In genomic region chr11:1575756-1576155, GRCh38 we compare ENCODE assay signal across 12 cellular contexts. TPM values are rescaled to one million over a fixed set of nuclear protein-coding genes. Genes with fewer than 3 reads are reported as not detected.
"Had no signal": no experiment of that assay in that cellular context is flagged by ENCODE, and none has a peak within 500 bp of the region (broad histone marks: within the 10 kb centered on the region; RNA-seq: fewer than 3 reads in every experiment).

No MANE protein-coding gene starts in this region.

RNA-seq across cellular contexts. Expression of gene DUSP8, which starts 3.7 kb away (rescaled TPM):
- total RNA-seq: LHCN-M2 had no signal

RNA-seq across cellular contexts. Expression of gene KRTAP5-1, which starts 9.3 kb away (rescaled TPM):
- total RNA-seq: activated CD8-positive, alpha-beta T cell treated with anti-CD3 and anti-CD28 coated beads for 36 hours; activated naive CD8-positive, alpha-beta T cell treated with anti-CD3 and anti-CD28 coated beads for 36 hours; activated T-helper 1 cell treated with anti-CD3 and anti-CD28 coated beads, Interleukin-12 subunit alpha, Interleukin-12 subunit beta, Interleukin-2, Interleukin-4 antibody, amounts not matched to agents 30 ng/mL and 10 ng/mL and 1 ng/mL, durations not matched to agents 14 hours and 24 hours and 36 hours; IMR-90; LHCN-M2; M059J; Peyer's patch; Right ventricle myocardium superior; SJCRH30; T-helper 1 cell treated with Interleukin-12 subunit alpha and Interleukin-12 subunit beta and Interleukin-4 antibody, amounts not matched to agents 30 ng/mL and 1 ng/mL, for 36 hours had no signal
- polyA plus RNA-seq: adipose tissue, IMR-90, SK-N-SH had no signal

RNA-seq across cellular contexts. Expression of gene KRTAP5-2, which starts 22.3 kb away (rescaled TPM):
- total RNA-seq: activated CD8-positive, alpha-beta T cell treated with anti-CD3 and anti-CD28 coated beads for 36 hours; activated naive CD8-positive, alpha-beta T cell treated with anti-CD3 and anti-CD28 coated beads for 36 hours; activated T-helper 1 cell treated with anti-CD3 and anti-CD28 coated beads, Interleukin-12 subunit alpha, Interleukin-12 subunit beta, Interleukin-2, Interleukin-4 antibody, amounts not matched to agents 30 ng/mL and 10 ng/mL and 1 ng/mL, durations not matched to agents 14 hours and 24 hours and 36 hours; IMR-90; LHCN-M2; M059J; Peyer's patch; Right ventricle myocardium superior; SJCRH30; T-helper 1 cell treated with Interleukin-12 subunit alpha and Interleukin-12 subunit beta and Interleukin-4 antibody, amounts not matched to agents 30 ng/mL and 1 ng/mL, for 36 hours had no signal
- polyA plus RNA-seq: IMR-90, SK-N-SH had no signal

RNA-seq across cellular contexts. Expression of gene KRTAP5-3, which starts 32.5 kb away (rescaled TPM):
- total RNA-seq: activated CD8-positive, alpha-beta T cell treated with anti-CD3 and anti-CD28 coated beads for 36 hours; activated naive CD8-positive, alpha-beta T cell treated with anti-CD3 and anti-CD28 coated beads for 36 hours; activated T-helper 1 cell treated with anti-CD3 and anti-CD28 coated beads, Interleukin-12 subunit alpha, Interleukin-12 subunit beta, Interleukin-2, Interleukin-4 antibody, amounts not matched to agents 30 ng/mL and 10 ng/mL and 1 ng/mL, durations not matched to agents 14 hours and 24 hours and 36 hours; IMR-90; LHCN-M2; M059J; Peyer's patch; Right ventricle myocardium superior; SJCRH30; T-helper 1 cell treated with Interleukin-12 subunit alpha and Interleukin-12 subunit beta and Interleukin-4 antibody, amounts not matched to agents 30 ng/mL and 1 ng/mL, for 36 hours had no signal
- polyA plus RNA-seq: adipose tissue, IMR-90, SK-N-SH had no signal

RNA-seq across cellular contexts. Expression of gene KRTAP5-4, which starts 46.2 kb away (rescaled TPM):
- total RNA-seq: activated CD8-positive, alpha-beta T cell treated with anti-CD3 and anti-CD28 coated beads for 36 hours; activated naive CD8-positive, alpha-beta T cell treated with anti-CD3 and anti-CD28 coated beads for 36 hours; activated T-helper 1 cell treated with anti-CD3 and anti-CD28 coated beads, Interleukin-12 subunit alpha, Interleukin-12 subunit beta, Interleukin-2, Interleukin-4 antibody, amounts not matched to agents 30 ng/mL and 10 ng/mL and 1 ng/mL, durations not matched to agents 14 hours and 24 hours and 36 hours; IMR-90; LHCN-M2; M059J; Peyer's patch; Right ventricle myocardium superior; SJCRH30; T-helper 1 cell treated with Interleukin-12 subunit alpha and Interleukin-12 subunit beta and Interleukin-4 antibody, amounts not matched to agents 30 ng/mL and 1 ng/mL, for 36 hours had no signal
- polyA plus RNA-seq: adipose tissue, IMR-90, SK-N-SH had no signal
